Comparison of ENCODE assay signal across 18 cellular contexts in genomic region chr17:327971-328370, GRCh38. TPM values are rescaled to one million over a fixed set of nuclear protein-coding genes. Genes with fewer than 3 reads are reported as not detected.
DNase-seq lines count a peak whose midpoint lies in the region; ATAC-seq, FAIRE-seq and TF ChIP-seq lines count a peak whose summit lies in the region.
"Had no signal": no experiment of that assay in that cellular context is flagged by ENCODE, and none has a peak within 500 bp of the region (broad histone marks: within the 10 kb centered on the region; RNA-seq: fewer than 3 reads in every experiment).

No MANE protein-coding gene starts in this region.

- no peak for TF ChIP-seq POLR2A in H1 (IDR thresholded peaks at IDR 0.05; ENCODE audit: control extremely low read depth in 1 of 2, low read depth in 2 of 2, low read length in 2 of 2)
- no peak for TF ChIP-seq POLR2A in sigmoid colon (IDR thresholded peaks at IDR 0.05)

- H3K4ac ChIP-seq in H9 (ENCODE audit: low read depth, low read length) (no peak overlapping the region), H1 (replicated peaks; ENCODE audit: insufficient read length, low read depth, low read length) (no peak overlapping the region), neuronal stem cell (ENCODE audit: low read length) (no peak overlapping the region)

- POLR2A ChIA-PET in H1 (lab: Charles Lee; ENCODE audit: partially characterized antibody): no interaction called here

- no peaks in the 10 kb centered on the region for H3K23me2 ChIP-seq in H9 (ENCODE audit: insufficient read length, low read depth, low read length, poor library complexity, severe bottlenecking)
- no peaks in the 10 kb centered on the region; the same call in 1 of the 2 replicates for H3K23me2 ChIP-seq in H1 (ENCODE audit: low read depth, low read length)

- H3K4me2 ChIP-seq in H9 (ENCODE audit: insufficient read depth, insufficient read length, low read length) (no peak overlapping the region), H1 (ENCODE audit: insufficient read depth in 1 of 2, low read depth in 2 of 2, low read length in 2 of 2) (no peak overlapping the region), neuronal stem cell (ENCODE audit: insufficient read depth, low read length, poor library complexity, severe bottlenecking) (no peak overlapping the region)

- CTCF ChIA-PET in H1 (lab: Charles Lee; ENCODE audit: partially characterized antibody): no interaction called here

- H3K27ac Mint-ChIP-seq in H9 (no peak overlapping the region), osteocyte (ENCODE audit: unreplicated experiment) (no peak overlapping the region)
- H3K27ac Mint-ChIP-seq: CD14-positive monocyte; CD8-positive, alpha-beta T cell had no signal

- H3K23ac ChIP-seq in H9 (ENCODE audit: insufficient read length, low read depth, low read length): no peak overlapping the region
- no peak overlapping the region for H3K23ac ChIP-seq in H1 (ENCODE audit: insufficient read length)
- H3K23ac ChIP-seq in neuronal stem cell (ENCODE audit: low read depth, low read length, poor library complexity): no peak overlapping the region

- H3K79me1 ChIP-seq in H9 (ENCODE audit: insufficient read depth, low read depth, low read length, poor library complexity, severe bottlenecking) (no peaks in the 10 kb centered on the region), H1 (ENCODE audit: low read depth, low read length) (no peaks in the 10 kb centered on the region), neuronal stem cell (ENCODE audit: low read depth, low read length) (no peaks in the 10 kb centered on the region)

- no peaks in the 10 kb centered on the region for H3K9me3 Mint-ChIP-seq in H9
- H3K9me3 Mint-ChIP-seq in osteocyte (ENCODE audit: unreplicated experiment): no peaks in the 10 kb centered on the region
- H3K9me3 Mint-ChIP-seq: CD8-positive, alpha-beta T cell had no signal

- DNase-seq in H9 (no peak), H1 (ENCODE audit: low read depth in 1 of 2, low spot score in 2 of 2) (no peak), neuronal stem cell (ENCODE audit: low spot score) (no peak), sigmoid colon (peak; percentile 33), osteocyte (ENCODE audit: extremely low spot score, unreplicated experiment) (no peak), NCI-H2227 (lab: John Stamatoyannopoulos, UW; ENCODE audit: unreplicated experiment) (no peak)
- DNase-seq in stimulated activated CD4-positive, alpha-beta T cell treated with anti-CD3 and anti-CD28 coated beads, Interleukin-4, amount 100 ng/mL, for 24 hours: no peak
- DNase-seq: CD8-positive, alpha-beta T cell; COR-L47; DND-41; GDM1 had no signal

- H2AFZ ChIP-seq in H9 (ENCODE audit: low read length) (no peak overlapping the region), H1 (ENCODE audit: low read length) (no peak overlapping the region), neuronal stem cell (ENCODE audit: low read length) (no peak overlapping the region)

- H3K4me3 Mint-ChIP-seq in H9 (no peak overlapping the region), osteocyte (ENCODE audit: unreplicated experiment) (no peak overlapping the region)
- H3K4me3 Mint-ChIP-seq: CD14-positive monocyte; CD8-positive, alpha-beta T cell had no signal

- H3K36me3 ChIP-seq in H1 (ENCODE audit: control insufficient read depth in 2 of 4, insufficient read depth in 4 of 4, low read length in 3 of 4) (no peaks in the 10 kb centered on the region), neuronal stem cell (replicated peaks in 1 of 2; ENCODE audit: control insufficient read depth in 2 of 2, insufficient read depth in 2 of 2, low read length in 2 of 2) (no peaks in the 10 kb centered on the region), sigmoid colon (no peaks in the 10 kb centered on the region)

- peaks cover 4% of the 10 kb centered on the region for H3K27me3 Mint-ChIP-seq in H9 (ENCODE audit: low read depth)
- H3K27me3 Mint-ChIP-seq in osteocyte (ENCODE audit: unreplicated experiment): peaks cover 8% of the 10 kb centered on the region

- no peak overlapping the region for H3T11ph ChIP-seq in H9 (ENCODE audit: low read length)

- H3K56ac ChIP-seq in H9 (ENCODE audit: insufficient read length, low read depth, low read length): no peak overlapping the region
- no peak overlapping the region for H3K56ac ChIP-seq in H1 (replicated peaks; ENCODE audit: insufficient read length, low read depth, low read length)

- no peaks in the 10 kb centered on the region for H3K79me2 ChIP-seq in H9 (ENCODE audit: insufficient read depth, low read length)
- no peaks in the 10 kb centered on the region for H3K79me2 ChIP-seq in H1 (ENCODE audit: control insufficient read depth in 1 of 2, insufficient read depth in 2 of 2, low read length in 2 of 2)

- TF ChIP-seq EP300 in H1 (IDR thresholded peaks at IDR 0.05; ENCODE audit: borderline replicate concordance in 1 of 2, low read depth in 2 of 2, low read length in 2 of 2) (no peak), sigmoid colon (IDR thresholded peaks at IDR 0.05) (no peak)

- H3K4me3 ChIP-seq in H1 (ENCODE audit: extremely low read depth in 1 of 4, insufficient read depth in 2 of 4, low read depth in 3 of 4, low read length in 4 of 4): no peak overlapping the region
- H3K4me3 ChIP-seq in neuronal stem cell (ENCODE audit: low read length in 2 of 2): no peak overlapping the region
- H3K4me3 ChIP-seq in sigmoid colon: no peak overlapping the region

- H3K27ac ChIP-seq in H9 (ENCODE audit: insufficient read length, low read depth, low read length): no peak overlapping the region
- H3K27ac ChIP-seq in H1 (ENCODE audit: low read depth, low read length): no peak overlapping the region
- no peak overlapping the region for H3K27ac ChIP-seq in neuronal stem cell (replicated peaks; ENCODE audit: low read length)
- no peak overlapping the region for H3K27ac ChIP-seq in sigmoid colon
- H3K27ac ChIP-seq: 22Rv1 had no signal

- H3K18ac ChIP-seq in H9 (ENCODE audit: insufficient read length, low read depth, low read length) (no peak overlapping the region), H1 (ENCODE audit: extremely low read depth, low read length) (no peak overlapping the region), neuronal stem cell (ENCODE audit: low read length) (peak overlapping the region; percentile 39)

- no peak overlapping the region for H4K8ac ChIP-seq in H9 (replicated peaks; ENCODE audit: insufficient read length, low read depth, low read length)
- no peak overlapping the region for H4K8ac ChIP-seq in H1 (ENCODE audit: extremely low read depth, insufficient read depth, low read length)
- H4K8ac ChIP-seq in neuronal stem cell (ENCODE audit: low read depth, low read length): no peak overlapping the region

- H4K5ac ChIP-seq in H9 (ENCODE audit: insufficient read length, low read depth, low read length) (no peak overlapping the region), H1 (ENCODE audit: insufficient read length, low read depth, low read length) (no peak overlapping the region)

- no CpG with 5 or more reads among the region's 7 CpGs for WGBS in H9 (ENCODE audit: extremely low coverage, insufficient read length, low lambda C conversion rate)
- WGBS in H1 (ENCODE audit: extremely low coverage in 1 of 2, insufficient coverage in 1 of 2, insufficient read length in 1 of 2, insufficient replicate concordance in 2 of 2, low coverage in 1 of 2, low lambda C conversion rate in 2 of 2, missing lambda C conversion rate in 1 of 2), 2 experiments: 88% methylated on average over 7 of the region's 7 CpGs; no CpG with 5 or more reads in 1 of the 2 experiments
- no CpG with 5 or more reads among the region's 7 CpGs for WGBS in neuronal stem cell (ENCODE audit: extremely low coverage in 2 of 2, insufficient read length in 2 of 2, insufficient replicate concordance in 1 of 2), 2 donors
- 95 to 96% methylated on average over 7 of the region's 7 CpGs for WGBS in sigmoid colon, 2 donors

- FAIRE-seq in H1 (lab: Jason Lieb, UNC): no peak
- FAIRE-seq: D721Med, GM12892, GM19239 had no signal

- no peak overlapping the region for H4K91ac ChIP-seq in H9 (ENCODE audit: insufficient read length, low read depth, low read length)
- no peak overlapping the region for H4K91ac ChIP-seq in H1 (replicated peaks; ENCODE audit: insufficient read length, low read length)
- H4K91ac ChIP-seq in neuronal stem cell (ENCODE audit: low read depth, low read length, poor library complexity): no peak overlapping the region

- H2BK5ac ChIP-seq in H9 (ENCODE audit: insufficient read length, low read length): no peak overlapping the region
- H2BK5ac ChIP-seq in H1 (ENCODE audit: low read depth, low read length): no peak overlapping the region
- no peak overlapping the region for H2BK5ac ChIP-seq in neuronal stem cell (ENCODE audit: low read length)

- no peaks in the 10 kb centered on the region for H3K9me3 ChIP-seq in H9 (ENCODE audit: control insufficient read depth, low read depth, low read length)
- H3K9me3 ChIP-seq in H1 (ENCODE audit: insufficient read depth in 2 of 2, low read depth in 1 of 2, low read length in 1 of 2): no peaks in the 10 kb centered on the region
- no peaks in the 10 kb centered on the region for H3K9me3 ChIP-seq in neuronal stem cell (replicated peaks in 1 of 2; ENCODE audit: control insufficient read depth in 2 of 2, insufficient read depth in 1 of 2, low read depth in 1 of 2, low read length in 2 of 2)
- no peaks in the 10 kb centered on the region for H3K9me3 ChIP-seq in sigmoid colon

- no peak overlapping the region for H2BK20ac ChIP-seq in H9 (ENCODE audit: low read depth, low read length, poor library complexity, severe bottlenecking)
- H2BK20ac ChIP-seq in H1 (ENCODE audit: low read length): no peak overlapping the region

- TF ChIP-seq CTCF in H9 (conservative IDR thresholded peaks at IDR 0.05) (no peak), H1 (IDR thresholded peaks at IDR 0.05; ENCODE audit: control extremely low read depth in 1 of 3, insufficient read depth in 1 of 3, low read depth in 1 of 3, low read length in 3 of 3) (no peak), sigmoid colon (IDR thresholded peaks at IDR 0.05) (no peak), osteocyte (IDR thresholded peaks at IDR 0.05) (no peak)

- no peak overlapping the region for H2BK120ac ChIP-seq in H9 (ENCODE audit: low read depth, low read length, poor library complexity, severe bottlenecking)
- no peak overlapping the region for H2BK120ac ChIP-seq in H1 (replicated peaks; ENCODE audit: low read depth, low read length)
- no peak overlapping the region for H2BK120ac ChIP-seq in neuronal stem cell (ENCODE audit: low read depth, low read length)

- H3K4me1 Mint-ChIP-seq in H9 (peaks cover 7 to 9% of the 10 kb centered on the region in 2 experiments), osteocyte (ENCODE audit: unreplicated experiment) (peaks cover 12% of the 10 kb centered on the region)

- H2AK5ac ChIP-seq in H9 (ENCODE audit: insufficient read length, low read length) (no peak overlapping the region), H1 (ENCODE audit: low read depth, low read length) (no peak overlapping the region), neuronal stem cell (ENCODE audit: low read depth, low read length) (peak overlapping the region; percentile 22)

- H3K27me3 ChIP-seq in H9 (ENCODE audit: insufficient read depth, low read length) (no peaks in the 10 kb centered on the region), H1 (replicated peaks in 1 of 4; ENCODE audit: control insufficient read depth in 3 of 4, extremely low read depth in 1 of 4, insufficient read depth in 3 of 4, low read length in 3 of 4) (0 out of 7 replicates have a peak, but pooled peaks cover 0 to 3% (median 0%) of the 10 kb centered on the region in 4 experiments), neuronal stem cell (ENCODE audit: control insufficient read depth in 3 of 3, insufficient read depth in 3 of 3, low read depth in 1 of 3, low read length in 3 of 3) (no peaks in the 10 kb centered on the region), sigmoid colon (no peaks in the 10 kb centered on the region)

- no peak for ATAC-seq in HG03025 (IDR thresholded peaks at IDR 0.05; ENCODE audit: low FRiP score, unreplicated experiment)
- ATAC-seq: CD8-positive, alpha-beta T cell; HCT116 had no signal

- intact Hi-C loops in sigmoid colon (cut with DNase I): no loop called here

- H4K20me1 ChIP-seq in H9 (ENCODE audit: control insufficient read depth, insufficient read depth, insufficient read length): no peaks in the 10 kb centered on the region
- H4K20me1 ChIP-seq in H1 (replicated peaks in 1 of 2; ENCODE audit: control insufficient read depth in 1 of 2, insufficient read depth in 2 of 2, low read length in 2 of 2): no peaks in the 10 kb centered on the region

- no peak for TF ChIP-seq RAD21 in H1 (IDR thresholded peaks at IDR 0.05 in 1 of 2, conservative IDR thresholded peaks at IDR 0.05 in 1 of 2; ENCODE audit: low read depth in 2 of 2, low read length in 2 of 2)

- H3K9ac ChIP-seq in H9 (ENCODE audit: extremely low read depth, insufficient read length, low read length) (no peak overlapping the region), H1 (replicated peaks in 1 of 4; ENCODE audit: extremely low read depth in 1 of 4, low read depth in 3 of 4, low read length in 3 of 4) (no peak overlapping the region), neuronal stem cell (ENCODE audit: low read depth, low read length, poor library complexity) (no peak overlapping the region)

- H2BK12ac ChIP-seq in H9 (ENCODE audit: insufficient read length, low read depth, low read length): no peak overlapping the region
- 0 out of 2 replicates have a peak overlapping the region, but pooled peaks have one; percentile 3 for H2BK12ac ChIP-seq in H1 (ENCODE audit: low read depth, low read length)
- H2BK12ac ChIP-seq in neuronal stem cell (ENCODE audit: low read length): no peak overlapping the region

- no peaks in the 10 kb centered on the region for H3K4me1 ChIP-seq in H9 (ENCODE audit: insufficient read depth, low read length)
- peaks cover 0 to 3% (median under 1%) of the 10 kb centered on the region in 4 experiments; a peak in 3 of 7 replicates for H3K4me1 ChIP-seq in H1 (replicated peaks in 1 of 4; ENCODE audit: control insufficient read depth in 3 of 4, insufficient read depth in 4 of 4, low read length in 3 of 4)
- H3K4me1 ChIP-seq in neuronal stem cell (ENCODE audit: control insufficient read depth in 2 of 2, insufficient read depth in 1 of 2, low read depth in 1 of 2, low read length in 2 of 2): peaks cover 0 to under 1% of the 10 kb centered on the region in 2 donors
- no peaks in the 10 kb centered on the region for H3K4me1 ChIP-seq in sigmoid colon

- no peaks in the 10 kb centered on the region; a peak in 1 of 7 replicates for H3K36me3 Mint-ChIP-seq in H9 (ENCODE audit: insufficient read depth in 1 of 3, low read depth in 3 of 3)
- H3K36me3 Mint-ChIP-seq in osteocyte (ENCODE audit: unreplicated experiment): no peaks in the 10 kb centered on the region
- H3K36me3 Mint-ChIP-seq: CD8-positive, alpha-beta T cell had no signal

- H3K14ac ChIP-seq in H9 (ENCODE audit: insufficient read depth, low read length): 0 out of 2 replicates have a peak overlapping the region, but pooled peaks have one; percentile 5
- no peak overlapping the region for H3K14ac ChIP-seq in H1 (ENCODE audit: insufficient read length)
- H3K14ac ChIP-seq in neuronal stem cell (ENCODE audit: low read length): no peak overlapping the region

- H2BK15ac ChIP-seq in H9 (ENCODE audit: low read depth, low read length) (no peak overlapping the region), H1 (ENCODE audit: low read length) (no peak overlapping the region), neuronal stem cell (ENCODE audit: low read length) (no peak overlapping the region)

RNA-seq across cellular contexts. Expression of gene RPH3AL, which starts 24.6 kb away (rescaled TPM):
- total RNA-seq in H9 (2021) (2.3 and 3.0 TPM in 2 replicates), sigmoid colon (10 to 100 TPM in 1 of 4 donors, 1 to 10 TPM in 3; 1.8 to 12.7 (median 3.1) TPM), osteocyte (0.78 and 1.2 TPM in 2 replicates)
- 5.6 and 6.1 TPM in 2 replicates for total RNA-seq in H1 (2021; fragmentation: NEBNext Ultra II Directional; extraction: Animal tissue kit (Norgen Biotek cat#: 25700))
- polyA plus RNA-seq in H1 (2011; rRNA removed) (5.8 and 10.7 TPM in 2 replicates), sigmoid colon (10 to 100 TPM; 14.2 to 23.1 (median 15.0) TPM)
- polyA plus RNA-seq in H1 (2011; cell fraction: cytosol; rRNA removed): 6.1 TPM
- polyA plus RNA-seq in H1 (2011; cell fraction: nucleus; rRNA removed): 8.3 TPM
- 4.1 to 6.5 TPM (median 4.9 TPM) in 4 replicates for polyA plus RNA-seq in H1 (2012, experiment 1 of 2)
- 6.6 TPM for polyA plus RNA-seq in H1 (2012, experiment 2 of 2)
- 3.9 TPM for polyA plus RNA-seq in H1 (2013, experiment 1 of 2)
- polyA plus RNA-seq in H1 (2013, experiment 2 of 2): 4.0 TPM
- polyA minus RNA-seq in H1 (2011; rRNA and poly(A)+ RNA removed): 2.3 and 2.7 TPM in 2 replicates
- polyA minus RNA-seq in H1 (2011; cell fraction: cytosol; rRNA and poly(A)+ RNA removed): 4.3 TPM
- polyA minus RNA-seq in H1 (2011; cell fraction: nucleus; rRNA and poly(A)+ RNA removed): 9.9 TPM
- 7.7 TPM for polyA plus RNA-seq in neuronal stem cell (2013, experiment 1 of 2)
- 6.5 TPM for polyA plus RNA-seq in neuronal stem cell (2013, experiment 2 of 2)
